ENCODE assay signal across 8 cellular contexts in genomic region chr17:42518755-42519545, GRCh38. TPM values are rescaled to one million over a fixed set of nuclear protein-coding genes. Genes with fewer than 3 reads are reported as not detected.
A peak's percentile ranks its signal among the peaks of the same experiment; 100 is the strongest.
DNase-seq lines count a peak whose midpoint lies in the region; ATAC-seq, FAIRE-seq and TF ChIP-seq lines count a peak whose summit lies in the region.

No MANE protein-coding gene starts in this region.

- H4K20me1 ChIP-seq in BLaER1 treated with 17β-estradiol and CSF1 and Interleukin-3, amounts not matched to agents 10 nM and 100 nM = peaks cover 0 to 90% (median 0%) of the 10 kb centered on the region in 11 experiments; a peak in 6 of 22 replicates
- no peaks in the 10 kb centered on the region for H4K20me1 ChIP-seq in PC-3 (ENCODE audit: low read length)

- peak overlapping the region; percentile 40 for H4K91ac ChIP-seq in neuronal stem cell (ENCODE audit: low read depth, low read length, poor library complexity)

- H3K27ac ChIP-seq in BLaER1 treated with 17β-estradiol and CSF1 and Interleukin-3, amounts not matched to agents 10 nM and 100 nM = peak overlapping the region in 7 of 11 experiments; percentile 34 to 83 (median 53); a peak in 11 of 22 replicates
- H3K27ac ChIP-seq in PC-3 (ENCODE audit: low read length) (peak overlapping the region; percentile 74), esophagus (ENCODE audit: low read depth in 2 of 2, low read length in 1 of 2) (peak overlapping the region; percentile 87 to 97), neuronal stem cell (replicated peaks; ENCODE audit: low read length) (peak overlapping the region; percentile 92)

- BruUV-seq in PC-3 (replicated peaks; lab: Mats Ljungman, UMichigan) = no TSS peak

- peak overlapping the region in 1 of 10 experiments; percentile 28; a peak in 3 of 20 replicates for H3K4me3 ChIP-seq in BLaER1 treated with 17β-estradiol and CSF1 and Interleukin-3, amounts not matched to agents 10 nM and 100 nM
- H3K4me3 ChIP-seq in PC-3 (ENCODE audit: low read length) (no peak overlapping the region), esophagus (ENCODE audit: low read depth in 1 of 2, low read length in 2 of 2) (no peak overlapping the region), neuronal stem cell (ENCODE audit: low read length in 2 of 2) (no peak overlapping the region)

- H3K9ac ChIP-seq in BLaER1 treated with 17β-estradiol and CSF1 and Interleukin-3, amounts not matched to agents 10 nM and 100 nM = peak overlapping the region in 8 of 11 experiments; percentile 20 to 75 (median 46); a peak in 13 of 22 replicates
- peak overlapping the region; percentile 37; the same call in 1 of the 2 replicates for H3K9ac ChIP-seq in PC-3 (ENCODE audit: low read length)
- H3K9ac ChIP-seq in neuronal stem cell (ENCODE audit: low read depth, low read length, poor library complexity) = no peak overlapping the region

- no peak for ATAC-seq in PC-3
- ATAC-seq in GM21381 (IDR thresholded peaks at IDR 0.05; ENCODE audit: unreplicated experiment) = no peak

- no peak overlapping the region for H3K23ac ChIP-seq in neuronal stem cell (ENCODE audit: low read depth, low read length, poor library complexity)

- H3K9me2 ChIP-seq in PC-3 (replicated peaks; ENCODE audit: low read length) = no peaks in the 10 kb centered on the region

- H3K79me2 ChIP-seq in PC-3 (ENCODE audit: low read length) = no peaks in the 10 kb centered on the region

- H2BK15ac ChIP-seq in neuronal stem cell (ENCODE audit: low read length) = peak overlapping the region; percentile 56

- TF ChIP-seq CTCF in PC-3 (conservative IDR thresholded peaks at IDR 0.05; ENCODE audit: low read depth, low read length) = no peak

- no peaks in the 10 kb centered on the region for H3K9me3 ChIP-seq in BLaER1 treated with 17β-estradiol and CSF1 and Interleukin-3, amounts not matched to agents 10 nM and 100 nM (replicated peaks in 1 of 11)
- H3K9me3 ChIP-seq in PC-3 (ENCODE audit: low read length) (no peaks in the 10 kb centered on the region), esophagus (ENCODE audit: control insufficient read depth in 2 of 2, insufficient read depth in 1 of 2, low read depth in 1 of 2, low read length in 1 of 2) (no peaks in the 10 kb centered on the region), neuronal stem cell (replicated peaks in 1 of 2; ENCODE audit: control insufficient read depth in 2 of 2, insufficient read depth in 1 of 2, low read depth in 1 of 2, low read length in 2 of 2) (no peaks in the 10 kb centered on the region)

- H2BK12ac ChIP-seq in neuronal stem cell (ENCODE audit: low read length) = peak overlapping the region; percentile 52

- POLR2A ChIA-PET in PC-3 (lab: Charles Lee; ENCODE audit: unreplicated experiment) = interaction anchor here (0.5 to 0.7 kb wide), 3 partner anchors 16 to 507 kb away, joined by 3 to 5 read pairs (median 3); no protein-coding TSS in a partner anchor

- TF ChIP-seq POLR2A in GM12891 (IDR thresholded peaks at IDR 0.05; ENCODE audit: low read depth, low read length) = no peak

- H2BK5ac ChIP-seq in neuronal stem cell (ENCODE audit: low read length) = peak overlapping the region; percentile 43

- no peaks in the 10 kb centered on the region for H3K27me3 ChIP-seq in BLaER1 treated with 17β-estradiol and CSF1 and Interleukin-3, amounts not matched to agents 10 nM and 100 nM
- H3K27me3 ChIP-seq in PC-3 (ENCODE audit: low read length) (no peaks in the 10 kb centered on the region), esophagus (ENCODE audit: control insufficient read depth in 1 of 2, insufficient read depth in 2 of 2, low read length in 2 of 2) (no peaks in the 10 kb centered on the region), neuronal stem cell (ENCODE audit: control insufficient read depth in 3 of 3, insufficient read depth in 3 of 3, low read depth in 1 of 3, low read length in 3 of 3) (no peaks in the 10 kb centered on the region)

- peaks cover 28 to 67% (median 45%) of the 10 kb centered on the region in 10 experiments for H3K4me1 ChIP-seq in BLaER1 treated with 17β-estradiol and CSF1 and Interleukin-3, amounts not matched to agents 10 nM and 100 nM
- H3K4me1 ChIP-seq in PC-3 (ENCODE audit: insufficient read depth, low read length) = peaks cover 30% of the 10 kb centered on the region
- H3K4me1 ChIP-seq in esophagus (ENCODE audit: control insufficient read depth in 2 of 2, insufficient read depth in 2 of 2, low read length in 1 of 2) = peaks cover 4 to 25% of the 10 kb centered on the region in 2 donors
- H3K4me1 ChIP-seq in neuronal stem cell (ENCODE audit: control insufficient read depth in 2 of 2, insufficient read depth in 1 of 2, low read depth in 1 of 2, low read length in 2 of 2) = peaks cover 50 to 66% of the 10 kb centered on the region in 2 donors

- H2BK120ac ChIP-seq in neuronal stem cell (ENCODE audit: low read depth, low read length) = no peak overlapping the region

- FAIRE-seq in GM12891 (lab: Jason Lieb, UNC) = no peak

- peak overlapping the region; percentile 40 to 95 (median 80) for H3K4me2 ChIP-seq in BLaER1 treated with 17β-estradiol and CSF1 and Interleukin-3, amounts not matched to agents 10 nM and 100 nM
- H3K4me2 ChIP-seq in PC-3 (ENCODE audit: low read length) (peak overlapping the region; percentile 40), neuronal stem cell (ENCODE audit: insufficient read depth, low read length, poor library complexity, severe bottlenecking) (peak overlapping the region; percentile 26)

- H3K4ac ChIP-seq in neuronal stem cell (ENCODE audit: low read length) = peak overlapping the region; percentile 30

- intact Hi-C loops in PC-3 (cut with micrococcal nuclease) = no loop called here

- no peak overlapping the region for H3K14ac ChIP-seq in neuronal stem cell (ENCODE audit: low read length)

- no peak overlapping the region for H2AFZ ChIP-seq in PC-3 (ENCODE audit: low read length)
- H2AFZ ChIP-seq in neuronal stem cell (ENCODE audit: low read length) = no peak overlapping the region

- 34 to 38% methylated on average over 6 of the region's 6 CpGs for WGBS in esophagus, 2 donors
- no CpG with 5 or more reads among the region's 6 CpGs for whole genome bisulfite sequencing in neuronal stem cell (ENCODE audit: extremely low coverage in 2 of 2, insufficient read length in 2 of 2, insufficient replicate concordance in 1 of 2), 2 donors

- peak overlapping the region; percentile 76 for H3K18ac ChIP-seq in neuronal stem cell (ENCODE audit: low read length)

- H4K8ac ChIP-seq in neuronal stem cell (ENCODE audit: low read depth, low read length) = no peak overlapping the region

- peaks cover 3% of the 10 kb centered on the region for H3K79me1 ChIP-seq in neuronal stem cell (ENCODE audit: low read depth, low read length)

- CTCF ChIA-PET in PC-3 (lab: Charles Lee) = interaction anchor here (0.6 kb wide), 2 partner anchors 511 to 583 kb away, joined by 4 to 19 read pairs; no protein-coding TSS in a partner anchor

- peak overlapping the region; percentile 49 for H2AK5ac ChIP-seq in neuronal stem cell (ENCODE audit: low read depth, low read length)

- no peaks in the 10 kb centered on the region for H3F3A ChIP-seq in PC-3 (ENCODE audit: low read length, unreplicated experiment)

- peaks cover 0 to 78% (median 0%) of the 10 kb centered on the region in 11 experiments; a peak in 7 of 22 replicates for H3K36me3 ChIP-seq in BLaER1 treated with 17β-estradiol and CSF1 and Interleukin-3, amounts not matched to agents 10 nM and 100 nM
- H3K36me3 ChIP-seq in PC-3 (ENCODE audit: low read depth, low read length) = no peaks in the 10 kb centered on the region; the same call in 1 of the 2 replicates
- H3K36me3 ChIP-seq in esophagus (ENCODE audit: control insufficient read depth in 2 of 2, insufficient read depth in 2 of 2, low read length in 1 of 2) = peaks cover 9 to 20% of the 10 kb centered on the region in 2 donors
- H3K36me3 ChIP-seq in neuronal stem cell (replicated peaks in 1 of 2; ENCODE audit: control insufficient read depth in 2 of 2, insufficient read depth in 2 of 2, low read length in 2 of 2) = peaks cover 14 to 60% of the 10 kb centered on the region in 2 donors

- DNase-seq in PC-3 = no peak
- no peak for DNase-seq in neuronal stem cell (ENCODE audit: low spot score)
- DNase-seq in AG20443 (ENCODE audit: low spot score) = no peak
- no peak for DNase-seq in GM12891 (ENCODE audit: insufficient read length, low spot score)
- DNase-seq in NCI-H345 treated with DMSO at 0.1 percent for 48 hours (lab: John Stamatoyannopoulos, UW; ENCODE audit: unreplicated experiment) = no peak

TF ChIP-seq in GM12891, 5 proteins besides CTCF, POLR2A, EP300 and RAD21:
- no peak for TF ChIP-seq PAX5 (IDR thresholded peaks at IDR 0.05; ENCODE audit: insufficient read depth, low read length, severe bottlenecking)
- no peak for TF ChIP-seq SPI1 (IDR thresholded peaks at IDR 0.05; ENCODE audit: low read depth, low read length)
- no peak for TF ChIP-seq POU2F2 (IDR thresholded peaks at IDR 0.05; ENCODE audit: low read depth, low read length)
- TF ChIP-seq TAF1 (IDR thresholded peaks at IDR 0.05; ENCODE audit: low read depth, low read length) = no peak
- TF ChIP-seq POLR2AphosphoS5 (IDR thresholded peaks at IDR 0.05; ENCODE audit: low read depth, low read length) = no peak

RNA-seq across cellular contexts. Expression of gene NAGLU, which starts 17.1 kb away (rescaled TPM):
- total RNA-seq in PC-3 (2014; rRNA removed) = 4.9 and 9.8 TPM in 2 replicates
- 10 to 100 TPM; 17.6 to 18.8 TPM for polyA plus RNA-seq in esophagus
- polyA plus RNA-seq in neuronal stem cell (2013, experiment 1 of 2) = 6.6 TPM
- polyA plus RNA-seq in neuronal stem cell (2013, experiment 2 of 2) = 6.4 TPM
- polyA plus RNA-seq in GM12891 (2012; ENCODE audit: low read depth, missing spikeins) = 13.7 TPM

RNA-seq across cellular contexts. Expression of gene HSD17B1, which starts 33.8 kb away (rescaled TPM):
- 0.86 and 1.5 TPM in 2 replicates for total RNA-seq in PC-3 (2014; rRNA removed)
- 1 to 10 TPM; 4.0 to 9.0 TPM for polyA plus RNA-seq in esophagus
- polyA plus RNA-seq in neuronal stem cell (2013, experiment 1 of 2) = 1.6 TPM
- polyA plus RNA-seq in neuronal stem cell (2013, experiment 2 of 2) = 1.8 TPM
- 0.72 TPM for polyA plus RNA-seq in GM12891 (2012; ENCODE audit: low read depth, missing spikeins)

RNA-seq across cellular contexts. Expression of gene COASY, which starts 43.0 kb away (rescaled TPM):
- total RNA-seq in PC-3 (2014; rRNA removed) = 33.3 and 54.3 TPM in 2 replicates
- 10 to 100 TPM; 58.2 to 62.1 TPM for polyA plus RNA-seq in esophagus
- polyA plus RNA-seq in neuronal stem cell (2013, experiment 1 of 2) = 74.9 TPM
- 76.5 TPM for polyA plus RNA-seq in neuronal stem cell (2013, experiment 2 of 2)
- 61.8 TPM for polyA plus RNA-seq in GM12891 (2012; ENCODE audit: low read depth, missing spikeins)

RNA-seq across cellular contexts. Expression of gene MLX, which starts 48.0 kb away (rescaled TPM):
- 25.8 and 26.2 TPM in 2 replicates for total RNA-seq in PC-3 (2014; rRNA removed)
- 10 to 100 TPM; 36.8 to 38.3 TPM for polyA plus RNA-seq in esophagus
- polyA plus RNA-seq in neuronal stem cell (2013, experiment 1 of 2) = 25.1 TPM
- 25.5 TPM for polyA plus RNA-seq in neuronal stem cell (2013, experiment 2 of 2)
- polyA plus RNA-seq in GM12891 (2012; ENCODE audit: low read depth, missing spikeins) = 30.3 TPM

RNA-seq across cellular contexts. Expression of gene PSMC3IP, which starts 58.6 kb away (rescaled TPM):
- total RNA-seq in PC-3 (2014; rRNA removed) = 20.3 and 24.1 TPM in 2 replicates
- polyA plus RNA-seq in esophagus = 1 to 10 TPM; 6.4 to 7.2 TPM
- polyA plus RNA-seq in neuronal stem cell (2013, experiment 1 of 2) = 27.2 TPM
- polyA plus RNA-seq in neuronal stem cell (2013, experiment 2 of 2) = 27.4 TPM
- polyA plus RNA-seq in GM12891 (2012; ENCODE audit: low read depth, missing spikeins) = 15.2 TPM

Comparison
In these comparisons a context has a peak if more than half of its experiments do, and no peak if none do; other contexts are left out.
1. H3K4me2 ChIP-seq: peak in every context shown above with its lines; median percentile 80 in BLaER1 treated with 17β-estradiol and CSF1 and Interleukin-3, amounts not matched to agents 10 nM and 100 nM; 40 in PC-3; 26 in neuronal stem cell.